Comparison of ENCODE assay signal across 21 cellular contexts in genomic region chr13:112456138-112457056, GRCh38.
DNase-seq lines count a peak whose midpoint lies in the region; ATAC-seq and TF ChIP-seq lines count a peak whose summit lies in the region.
"Had no signal": no experiment of that assay in that cellular context is flagged by ENCODE, and none has a peak within 500 bp of the region (broad histone marks: within the 10 kb centered on the region; RNA-seq: fewer than 3 reads in every experiment).

No MANE protein-coding gene starts in this region.

- H3K23ac ChIP-seq in mesenchymal stem cell (ENCODE audit: low read length in 2 of 2) = no peak overlapping the region

- peak; percentile 20 for DNase-seq in activated T-cell treated with anti-CD3 and anti-CD28 coated beads, Interleukin-2, amount 50 U/mL, for 24 hours
- no peak for DNase-seq in activated T-cell treated with anti-CD3 and anti-CD28 coated beads, Interleukin-2, amount 50 U/mL, for 48 hours
- DNase-seq in GM03348 (ENCODE audit: low spot score) = peak; percentile 4
- peak; percentile 4 for DNase-seq in activated CD4-positive, alpha-beta memory T cell treated with anti-CD3 and anti-CD28 coated beads for 36 hours
- DNase-seq in lung (ENCODE audit: low spot score) = peak; percentile 22
- no peak for DNase-seq in mesenchymal stem cell
- DNase-seq: BE2C, COR-L47, DMS79, HCEC 1CT, Kasumi-1, NCI-H1417, NCI-H1694 treated with DMSO at 0.1 percent for 48 hours, NCI-H2081 treated with DMSO at 0.1 percent for 48 hours, NCI-H2171 treated with DMSO at 0.1 percent for 48 hours, NCI-H446, NCI-H526, OCI-M1, SJCRH30 had no signal

- no peak overlapping the region for H2AK5ac ChIP-seq in mesenchymal stem cell (ENCODE audit: low read length, severe bottlenecking)

- H2AFZ ChIP-seq in mesenchymal stem cell (ENCODE audit: low read depth, low read length) = no peak overlapping the region

- H3K36me3 ChIP-seq in lung (ENCODE audit: control insufficient read depth in 2 of 2, insufficient read depth in 2 of 2, low read length in 2 of 2) (no peaks in the 10 kb centered on the region), mesenchymal stem cell (ENCODE audit: control insufficient read depth in 1 of 2, insufficient read depth in 2 of 2, low read depth in 1 of 2, low read length in 2 of 2) (no peaks in the 10 kb centered on the region)
- H3K36me3 ChIP-seq: BE2C, SJCRH30 had no signal

- H3K79me1 ChIP-seq in mesenchymal stem cell (replicated peaks; ENCODE audit: low read length, poor library complexity, severe bottlenecking) = no peaks in the 10 kb centered on the region

- H3K4me1 Mint-ChIP-seq in activated T-cell treated with anti-CD3 and anti-CD28 coated beads, Interleukin-2, amount 50 U/mL, for 24 hours (ENCODE audit: low read depth) = peaks cover 2% of the 10 kb centered on the region
- H3K4me1 Mint-ChIP-seq in activated CD4-positive, alpha-beta memory T cell treated with anti-CD3 and anti-CD28 coated beads for 36 hours (ENCODE audit: low read depth) = no peaks in the 10 kb centered on the region

- POLR2A ChIA-PET in activated CD4-positive, alpha-beta memory T cell treated with anti-CD3 and anti-CD28 coated beads for 36 hours (lab: Charles Lee) = no interaction called here

- H3K27ac Mint-ChIP-seq in activated T-cell treated with anti-CD3 and anti-CD28 coated beads, Interleukin-2, amount 50 U/mL, for 24 hours = no peak overlapping the region
- no peak overlapping the region for H3K27ac Mint-ChIP-seq in activated CD4-positive, alpha-beta memory T cell treated with anti-CD3 and anti-CD28 coated beads for 36 hours

- no peak overlapping the region for H3K27ac ChIP-seq in lung (ENCODE audit: low read depth in 1 of 2, low read length in 1 of 2)
- H3K27ac ChIP-seq in mesenchymal stem cell (ENCODE audit: low read length, poor library complexity, severe bottlenecking) = no peak overlapping the region
- H3K27ac ChIP-seq: SJCRH30 had no signal

- H3K9ac ChIP-seq in mesenchymal stem cell (ENCODE audit: low read length) = no peak overlapping the region

- H3K27me3 ChIP-seq in lung (ENCODE audit: control insufficient read depth, insufficient read depth) (no peaks in the 10 kb centered on the region), mesenchymal stem cell (ENCODE audit: control insufficient read depth in 1 of 2, insufficient read depth in 1 of 2, low read length in 2 of 2) (peaks cover 0 to 5% of the 10 kb centered on the region in 2 experiments)
- H3K27me3 ChIP-seq: SJCRH30 had no signal

- H3K18ac ChIP-seq in mesenchymal stem cell (ENCODE audit: low read depth in 1 of 2, low read length in 2 of 2) = no peak overlapping the region

- no peak overlapping the region for H3K4me2 ChIP-seq in mesenchymal stem cell (ENCODE audit: low read length, poor library complexity, severe bottlenecking)

- H3K4me1 ChIP-seq in lung (ENCODE audit: control insufficient read depth in 2 of 2, insufficient read depth in 2 of 2, low read length in 2 of 2) (no peaks in the 10 kb centered on the region), mesenchymal stem cell (ENCODE audit: control insufficient read depth, insufficient read depth, low read depth, low read length) (no peaks in the 10 kb centered on the region)
- H3K4me1 ChIP-seq: BE2C, SJCRH30 had no signal

- H2BK5ac ChIP-seq in mesenchymal stem cell (ENCODE audit: low read depth, low read length, poor library complexity, severe bottlenecking) = no peak overlapping the region

- no peak overlapping the region for H4K91ac ChIP-seq in mesenchymal stem cell (ENCODE audit: low read length)

- no peak overlapping the region for H2BK15ac ChIP-seq in mesenchymal stem cell (ENCODE audit: low read depth, poor library complexity, severe bottlenecking)

- H3K9me3 Mint-ChIP-seq in activated T-cell treated with anti-CD3 and anti-CD28 coated beads, Interleukin-2, amount 50 U/mL, for 24 hours = peaks cover 6% of the 10 kb centered on the region
- peaks cover 7% of the 10 kb centered on the region for H3K9me3 Mint-ChIP-seq in activated CD4-positive, alpha-beta memory T cell treated with anti-CD3 and anti-CD28 coated beads for 36 hours

- intact Hi-C loops in activated CD4-positive, alpha-beta memory T cell treated with anti-CD3 and anti-CD28 coated beads for 36 hours (cut with micrococcal nuclease) = no loop called here

- H3K14ac ChIP-seq in mesenchymal stem cell (ENCODE audit: low read length in 2 of 2) = no peak overlapping the region

- H2BK120ac ChIP-seq in mesenchymal stem cell (ENCODE audit: low read depth, low read length) = no peak overlapping the region

- H3K4me3 ChIP-seq in lung (no peak overlapping the region), mesenchymal stem cell (ENCODE audit: insufficient read depth in 1 of 2, low read depth in 1 of 2, low read length in 2 of 2) (no peak overlapping the region)
- H3K4me3 ChIP-seq: SJCRH30 had no signal

- H4K8ac ChIP-seq in mesenchymal stem cell (ENCODE audit: low read length) = no peak overlapping the region

- no peak for ATAC-seq in lung (ENCODE audit: insufficient read depth, low FRiP score)
- ATAC-seq in HG02884 (IDR thresholded peaks at IDR 0.05; ENCODE audit: unreplicated experiment) = no peak
- ATAC-seq in HG02938 (IDR thresholded peaks at IDR 0.05; ENCODE audit: unreplicated experiment) = no peak

- WGBS in lung, 2 donors = 80 to 88% methylated on average over 22 of the region's 22 CpGs
- WGBS in mesenchymal stem cell = 87% methylated on average over 21 of the region's 22 CpGs

- CTCF ChIA-PET in activated CD4-positive, alpha-beta memory T cell treated with anti-CD3 and anti-CD28 coated beads for 36 hours (lab: Charles Lee) = no interaction called here

- H3K27me3 Mint-ChIP-seq in activated T-cell treated with anti-CD3 and anti-CD28 coated beads, Interleukin-2, amount 50 U/mL, for 24 hours = peaks cover 30% of the 10 kb centered on the region
- peaks cover 10% of the 10 kb centered on the region for H3K27me3 Mint-ChIP-seq in activated CD4-positive, alpha-beta memory T cell treated with anti-CD3 and anti-CD28 coated beads for 36 hours

- H3K9me3 ChIP-seq in lung (ENCODE audit: control insufficient read depth in 2 of 2, insufficient read depth in 1 of 2, low read length in 1 of 2) (peaks cover 4 to 6% of the 10 kb centered on the region in 2 donors), mesenchymal stem cell (ENCODE audit: control insufficient read depth, low read length) (no peaks in the 10 kb centered on the region)
- H3K9me3 ChIP-seq: SJCRH30 had no signal

- no peak overlapping the region for H3K4ac ChIP-seq in mesenchymal stem cell (ENCODE audit: low read depth in 1 of 2, low read length in 2 of 2)

- no peak for TF ChIP-seq CTCF in lung (IDR thresholded peaks at IDR 0.05; ENCODE audit: control extremely low read depth, extremely low read depth)

- no peak overlapping the region for H3K4me3 Mint-ChIP-seq in activated T-cell treated with anti-CD3 and anti-CD28 coated beads, Interleukin-2, amount 50 U/mL, for 24 hours
- no peak overlapping the region for H3K4me3 Mint-ChIP-seq in activated CD4-positive, alpha-beta memory T cell treated with anti-CD3 and anti-CD28 coated beads for 36 hours

- H3K36me3 Mint-ChIP-seq in activated T-cell treated with anti-CD3 and anti-CD28 coated beads, Interleukin-2, amount 50 U/mL, for 24 hours (ENCODE audit: low read depth) = no peaks in the 10 kb centered on the region
- H3K36me3 Mint-ChIP-seq in activated CD4-positive, alpha-beta memory T cell treated with anti-CD3 and anti-CD28 coated beads for 36 hours = no peaks in the 10 kb centered on the region

- no peak overlapping the region for H2BK12ac ChIP-seq in mesenchymal stem cell (ENCODE audit: low read length in 2 of 2)

Comparison
In these comparisons a context has a peak if more than half of its experiments do, and no peak if none do; other contexts are left out.
1. DNase-seq: peak in activated T-cell treated with anti-CD3 and anti-CD28 coated beads, Interleukin-2, amount 50 U/mL, for 24 hours (single experiment), GM03348 (single experiment), activated CD4-positive, alpha-beta memory T cell treated with anti-CD3 and anti-CD28 coated beads for 36 hours (single experiment) and lung (single experiment); none in activated T-cell treated with anti-CD3 and anti-CD28 coated beads, Interleukin-2, amount 50 U/mL, for 48 hours (0 of 2) and mesenchymal stem cell (single experiment).